ENCODE assay signal across 8 cellular contexts in genomic region chr5:103676212-103676611, GRCh38.
DNase-seq lines count a peak whose midpoint lies in the region; FAIRE-seq and TF ChIP-seq lines count a peak whose summit lies in the region.
"Not testable (repeated sequence)": the region's sequence is repeated elsewhere in the genome, so short reads cannot be mapped to it uniquely, and the experiment has no call there.

No MANE protein-coding gene starts in this region.

- H3K27me3 ChIP-seq in bronchial epithelial cell (ENCODE audit: control insufficient read depth, insufficient read depth, low read length), result not testable (repeated sequence)

- TF ChIP-seq CTCF in AG04449 (IDR thresholded peaks at IDR 0.05; ENCODE audit: insufficient read depth, low read length, missing control alignments); bronchial epithelial cell (IDR thresholded peaks at IDR 0.05; ENCODE audit: insufficient read depth, low read length, severe bottlenecking): not testable (repeated sequence)

- not testable (repeated sequence) for H3K36me3 ChIP-seq in bronchial epithelial cell (ENCODE audit: control insufficient read depth, insufficient read depth, low read length)

- POLR2A ChIA-PET in AG04449 (lab: Yijun Ruan, JAX), result not testable (repeated sequence)

- FAIRE-seq in bronchial epithelial cell (lab: Jason Lieb, UNC), result not testable (repeated sequence)

- H3K4me3 ChIP-seq in AG04449 (ENCODE audit: low read depth, low read length); bronchial epithelial cell (ENCODE audit: low read depth, low read length): not testable (repeated sequence)

- peak; percentile 63 for DNase-seq in AG04449 (ENCODE audit: low read depth, low spot score)
- peak; percentile 18 for DNase-seq in GM04503 (ENCODE audit: low read depth)
- DNase-seq in HT1080 (ENCODE audit: low read depth), result peak; percentile 43
- DNase-seq in NCI-H748 (lab: John Stamatoyannopoulos, UW; ENCODE audit: unreplicated experiment), result peak; percentile 18
- peak; percentile 10 for DNase-seq in amniotic epithelial cell (ENCODE audit: low read depth)
- peak; percentile 56 for DNase-seq in bronchial epithelial cell (ENCODE audit: low read depth)
- peak; percentile 21 for DNase-seq in fibroblast of the conjunctiva (ENCODE audit: low read depth)
- peak; percentile 14 for DNase-seq in non-pigmented ciliary epithelial cell (ENCODE audit: low read depth)

- CTCF ChIA-PET in AG04449 (lab: Yijun Ruan, JAX), result not testable (repeated sequence)

Comparison
In these comparisons a context has a peak if more than half of its experiments do, and no peak if none do; other contexts are left out.
1. DNase-seq: peak in every context shown above with its lines; median percentile 63 in AG04449; 56 in bronchial epithelial cell; 43 in HT1080; 21 in fibroblast of the conjunctiva; 18 in GM04503; 18 in NCI-H748; 14 in non-pigmented ciliary epithelial cell; 10 in amniotic epithelial cell.